Comparison of ENCODE assay signal across 32 cellular contexts in genomic region chr3:114794894-114795630, GRCh38.
"Had no signal": no experiment of that assay in that cellular context is flagged by ENCODE, and none has a peak within 500 bp of the region (broad histone marks: within the 10 kb centered on the region; RNA-seq: fewer than 3 reads in every experiment).

No MANE protein-coding gene starts in this region.

- H3K4me3 ChIP-seq: body of pancreas, MG63, SK-N-MC had no signal

- H3K27me3 ChIP-seq: body of pancreas, MG63 had no signal

- H3K4me3 Mint-ChIP-seq: activated CD4-positive, alpha-beta memory T cell treated with anti-CD3 and anti-CD28 coated beads, Interleukin-2, amount 10 ng/mL, durations not matched to agents 7 days and 5 days; activated CD4-positive, alpha-beta T cell treated with anti-CD3 and anti-CD28 coated beads for 36 hours; central memory CD8-positive, alpha-beta T cell; T-cell had no signal

- ATAC-seq: activated CD4-positive, alpha-beta T cell treated with anti-CD3 and anti-CD28 coated beads for 36 hours; body of pancreas; Panc1; Right ventricle myocardium inferior; T-cell had no signal

- H3K9me3 ChIP-seq: body of pancreas, MG63 had no signal

- H3K27me3 Mint-ChIP-seq: activated CD4-positive, alpha-beta memory T cell treated with anti-CD3 and anti-CD28 coated beads, Interleukin-2, amount 10 ng/mL, durations not matched to agents 7 days and 5 days; activated CD4-positive, alpha-beta T cell treated with anti-CD3 and anti-CD28 coated beads for 36 hours; central memory CD8-positive, alpha-beta T cell; T-cell had no signal

- DNase-seq: activated CD4-positive, alpha-beta memory T cell treated with anti-CD3 and anti-CD28 coated beads, Interleukin-2, amount 10 ng/mL, durations not matched to agents 7 days and 5 days; activated CD4-positive, alpha-beta T cell treated with anti-CD3 and anti-CD28 coated beads for 36 hours; activated CD4-positive, alpha-beta T cell treated with anti-CD3 and anti-CD28 coated beads, Interleukin-2, amount 50 U/mL, for 1 hour; activated gamma-delta T cell treated with Interleukin-2 at 50 U/mL for 16 hours; activated naive CD4-positive, alpha-beta T cell treated with anti-CD3 and anti-CD28 coated beads, Interleukin-2, amount 50 U/mL, for 16 hours; activated T-cell treated with anti-CD3 and anti-CD28 coated beads for 4 hours; activated T-cell treated with anti-CD3 and anti-CD28 coated beads, Interleukin-2, amount 50 U/mL, for 48 hours; aorta; body of pancreas; MG63; MV-4-11; NCI-H1105; NCI-H1436; NCI-H1694 treated with DMSO at 0.1 percent for 48 hours; NCI-H2029 treated with DMSO at 0.1 percent for 48 hours; NCI-H345; NCI-H510A; NCI-H526 treated with DMSO at 0.1 percent for 48 hours; NK-92 treated with Interleukin-12 subunit alpha and Interleukin-12 subunit beta, amount 100 ng/mL, for 24 hours; OCI-M1; RPMI8226; T-cell; T-helper 2 cell; T1000 had no signal

- H3K36me3 ChIP-seq: MG63 had no signal

- H3K27ac ChIP-seq: body of pancreas, SK-N-MC, VCaP had no signal

- H3K9me3 Mint-ChIP-seq: activated CD4-positive, alpha-beta memory T cell treated with anti-CD3 and anti-CD28 coated beads, Interleukin-2, amount 10 ng/mL, durations not matched to agents 7 days and 5 days; activated T-helper 2 cell treated with anti-CD3 and anti-CD28 coated beads, Interferon-gamma antibody, Interleukin-2, Interleukin-4, amounts not matched to agents 10 μg/mL and 5 μg/mL and 100 μg/mL, durations not matched to agents 14 hours and 24 hours and 36 hours; central memory CD8-positive, alpha-beta T cell; T-cell had no signal

- H3K4me1 Mint-ChIP-seq: activated CD4-positive, alpha-beta memory T cell treated with anti-CD3 and anti-CD28 coated beads, Interleukin-2, amount 10 ng/mL, durations not matched to agents 7 days and 5 days had no signal

- FAIRE-seq: bronchial epithelial cell, TTC549 had no signal

- H3K27ac Mint-ChIP-seq: activated CD4-positive, alpha-beta memory T cell treated with anti-CD3 and anti-CD28 coated beads, Interleukin-2, amount 10 ng/mL, durations not matched to agents 7 days and 5 days; activated CD4-positive, alpha-beta T cell treated with anti-CD3 and anti-CD28 coated beads for 36 hours; activated T-helper 2 cell treated with anti-CD3 and anti-CD28 coated beads, Interferon-gamma antibody, Interleukin-2, Interleukin-4, amounts not matched to agents 10 μg/mL and 5 μg/mL and 100 μg/mL, durations not matched to agents 14 hours and 24 hours and 36 hours; T-cell had no signal
